Comparison of ENCODE assay signal across 8 cellular contexts in genomic region chr21:14259669-14260458, GRCh38. TPM values are rescaled to one million over a fixed set of nuclear protein-coding genes. Genes with fewer than 3 reads are reported as not detected.
DNase-seq lines count a peak whose midpoint lies in the region; ATAC-seq and TF ChIP-seq lines count a peak whose summit lies in the region.

No MANE protein-coding gene starts in this region.

- H3K36me3 Mint-ChIP-seq in chondrocyte (ENCODE audit: low read depth) (no peaks in the 10 kb centered on the region), T-helper 17 cell (ENCODE audit: low read depth) (peaks cover 2% of the 10 kb centered on the region)

- H3K4me3 Mint-ChIP-seq in chondrocyte (ENCODE audit: unreplicated experiment) (no peak overlapping the region), T-helper 17 cell (no peak overlapping the region)

- no peak overlapping the region for H3K27ac ChIP-seq in lower lobe of right lung

- DNase-seq in GM04504 (ENCODE audit: low read depth) (peak; percentile 7), NCI-H69 (lab: John Stamatoyannopoulos, UW) (peak; percentile 68), chondrocyte (ENCODE audit: low spot score) (no peak), lower lobe of right lung (no peak), T-helper 17 cell (no peak), activated gamma-delta T cell (lab: John Stamatoyannopoulos, UW) (no peak)

- no peaks in the 10 kb centered on the region for H3K27me3 ChIP-seq in lower lobe of right lung (ENCODE audit: low read depth)

- no peaks in the 10 kb centered on the region for H3K4me1 Mint-ChIP-seq in chondrocyte (ENCODE audit: low read depth)
- H3K4me1 Mint-ChIP-seq in T-helper 17 cell, result no peaks in the 10 kb centered on the region

- no peaks in the 10 kb centered on the region for H3K4me1 ChIP-seq in lower lobe of right lung

- H3K9me3 ChIP-seq in lower lobe of right lung (no peaks in the 10 kb centered on the region), T-helper 17 cell (ENCODE audit: control insufficient read depth, low read length, poor library complexity, severe bottlenecking) (no peaks in the 10 kb centered on the region)

- ATAC-seq in HG03025 (IDR thresholded peaks at IDR 0.05; ENCODE audit: low FRiP score, unreplicated experiment) (peak; percentile 55), lower lobe of right lung (peak; percentile 62 to 91), T-helper 17 cell (no peak), GM19397 (IDR thresholded peaks at IDR 0.05; ENCODE audit: unreplicated experiment) (no peak)

- H3K27ac Mint-ChIP-seq in chondrocyte (ENCODE audit: unreplicated experiment) (no peak overlapping the region), T-helper 17 cell (no peak overlapping the region)

- peaks cover 22% of the 10 kb centered on the region for H3K27me3 Mint-ChIP-seq in chondrocyte (ENCODE audit: low read depth)
- peaks cover 24% of the 10 kb centered on the region for H3K27me3 Mint-ChIP-seq in T-helper 17 cell

- intact Hi-C loops in lower lobe of right lung (cut with DNase I), result no loop called here

- no peaks in the 10 kb centered on the region for H3K36me3 ChIP-seq in lower lobe of right lung

- H3K4me3 ChIP-seq in lower lobe of right lung, result no peak overlapping the region

- no peaks in the 10 kb centered on the region for H3K9me3 Mint-ChIP-seq in chondrocyte (ENCODE audit: low read depth)

- TF ChIP-seq CTCF in chondrocyte (IDR thresholded peaks at IDR 0.05) (peak; percentile 85), lower lobe of right lung (IDR thresholded peaks at IDR 0.05) (peak; percentile 65)

RNA-seq across cellular contexts. Expression of gene RBM11, which starts 43.9 kb away (rescaled TPM):
- not detected in 3 replicates for total RNA-seq in chondrocyte
- total RNA-seq in lower lobe of right lung, result 2.6 TPM
- 1 to 10 TPM; 1.5 to 1.7 TPM for total RNA-seq in T-helper 17 cell

RNA-seq across cellular contexts. Expression of gene LIPI, which starts 49.1 kb away (rescaled TPM):
- total RNA-seq in chondrocyte (not detected in 3 replicates), lower lobe of right lung (not detected), T-helper 17 cell (not detected)

Comparison
In these comparisons a context has a peak if more than half of its experiments do, and no peak if none do; other contexts are left out.
1. DNase-seq: peak in GM04504 (single experiment) and NCI-H69 (single experiment); none in chondrocyte (single experiment), lower lobe of right lung (single experiment), T-helper 17 cell (0 of 3) and activated gamma-delta T cell (single experiment).
2. ATAC-seq: peak in HG03025 (single experiment) and lower lobe of right lung (2 of 2); none in T-helper 17 cell (single experiment) and GM19397 (single experiment).